In the genomic region with DNA sequence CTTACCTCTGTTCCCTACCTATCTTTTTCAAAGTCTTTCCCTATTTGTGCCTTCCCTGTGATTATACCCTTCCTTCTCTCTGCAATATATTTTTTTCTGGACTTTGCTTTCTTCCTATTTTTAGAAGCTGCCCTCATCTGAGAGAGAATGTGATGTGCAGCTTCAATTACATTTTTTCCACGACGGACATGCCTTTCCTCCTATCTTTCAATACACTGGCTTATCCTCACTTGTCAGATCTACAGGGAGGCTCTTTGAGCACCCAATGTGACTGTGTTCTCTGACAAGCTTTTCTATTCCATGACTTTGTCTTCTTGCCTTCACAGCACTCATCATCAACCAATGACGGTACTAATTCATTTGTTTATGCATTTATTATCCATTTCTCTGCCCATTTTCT, we compare ENCODE assay signal across 19 cellular contexts.
DNase-seq lines count a peak whose midpoint lies in the region; ATAC-seq and TF ChIP-seq lines count a peak whose summit lies in the region.
"Had no signal": no experiment of that assay in that cellular context is flagged by ENCODE, and none has a peak within 500 bp of the region (broad histone marks: within the 10 kb centered on the region; RNA-seq: fewer than 3 reads in every experiment).

No MANE protein-coding gene starts in this region.

- H3K27me3 ChIP-seq in heart left ventricle (no peaks in the 10 kb centered on the region), left ventricle myocardium inferior (ENCODE audit: low read depth) (no peaks in the 10 kb centered on the region), brain microvascular endothelial cell (replicated peaks) (no peaks in the 10 kb centered on the region), parathyroid adenoma (ENCODE audit: control insufficient read depth, insufficient read depth, low read length) (no peaks in the 10 kb centered on the region)
- H3K27me3 ChIP-seq: BLaER1 treated with 17β-estradiol and CSF1 and Interleukin-3, amounts not matched to agents 10 nM and 100 nM had no signal

- no peaks in the 10 kb centered on the region for H3K36me3 ChIP-seq in heart left ventricle
- H3K36me3 ChIP-seq in left ventricle myocardium inferior = no peaks in the 10 kb centered on the region
- H3K36me3 ChIP-seq in brain microvascular endothelial cell (replicated peaks) = no peaks in the 10 kb centered on the region
- H3K36me3 ChIP-seq in parathyroid adenoma (ENCODE audit: control insufficient read depth, insufficient read depth, low read length) = no peaks in the 10 kb centered on the region
- H3K36me3 ChIP-seq: BLaER1 treated with 17β-estradiol and CSF1 and Interleukin-3, amounts not matched to agents 10 nM and 100 nM had no signal

- peak overlapping the region; percentile 19 for H2AFZ ChIP-seq in parathyroid adenoma

- WGBS in heart left ventricle, 4 donors = 28 to 33% (median 30%) methylated on average over 3 of the region's 3 CpGs

- no peaks in the 10 kb centered on the region for H3K79me2 ChIP-seq in parathyroid adenoma

- peak in 3 of 4 donors; percentile 31 to 64 (median 57) for ATAC-seq in heart left ventricle
- no peak for ATAC-seq in GM21390 (IDR thresholded peaks at IDR 0.05; ENCODE audit: unreplicated experiment)
- ATAC-seq: A549; CD8-positive, alpha-beta T cell had no signal

- DNase-seq in heart left ventricle (no peak), left ventricle myocardium inferior (no peak), brain microvascular endothelial cell (peak; percentile 11), fibroblast of gingiva (ENCODE audit: low read depth) (peak; percentile 9), dedifferentiated amniotic fluid mesenchymal stem cell (ENCODE audit: extremely low spot score) (no peak)
- DNase-seq in stimulated activated CD4-positive, alpha-beta T cell treated with anti-CD3 and anti-CD28 coated beads, Interleukin-2, amount 100 ng/mL, for 48 hours = no peak
- DNase-seq: AML-193; Caco-2; Calu3; CD4-positive, alpha-beta T cell; CD8-positive, alpha-beta T cell; DMS79 treated with DMSO at 0.1 percent for 48 hours; GF-D8 had no signal

- no peak for TF ChIP-seq POLR2A in heart left ventricle (IDR thresholded peaks at IDR 0.05)

- H3K4me1 ChIP-seq in heart left ventricle = peaks cover 0 to 9% (median 0%) of the 10 kb centered on the region in 12 donors
- H3K4me1 ChIP-seq in left ventricle myocardium inferior = peaks cover 7% of the 10 kb centered on the region
- H3K4me1 ChIP-seq in parathyroid adenoma = peaks cover 10% of the 10 kb centered on the region
- H3K4me1 ChIP-seq: A549; BLaER1 treated with 17β-estradiol and CSF1 and Interleukin-3, amounts not matched to agents 10 nM and 100 nM; Caco-2 had no signal

- no peak overlapping the region for H3K27ac ChIP-seq in heart left ventricle
- no peak overlapping the region for H3K27ac ChIP-seq in left ventricle myocardium inferior (replicated peaks)
- H3K27ac ChIP-seq in brain microvascular endothelial cell = no peak overlapping the region
- H3K27ac ChIP-seq in parathyroid adenoma = peak overlapping the region; percentile 62
- H3K27ac ChIP-seq: 22Rv1; A549; BLaER1 treated with 17β-estradiol and CSF1 and Interleukin-3, amounts not matched to agents 10 nM and 100 nM; C4-2B had no signal

- no peak overlapping the region for H3K4me3 ChIP-seq in heart left ventricle
- H3K4me3 ChIP-seq in left ventricle myocardium inferior = no peak overlapping the region
- no peak overlapping the region for H3K4me3 ChIP-seq in brain microvascular endothelial cell (ENCODE audit: low read depth, low read length)
- no peak overlapping the region for H3K4me3 ChIP-seq in parathyroid adenoma (ENCODE audit: low read depth, low read length)
- H3K4me3 ChIP-seq: A549; BLaER1 treated with 17β-estradiol and CSF1 and Interleukin-3, amounts not matched to agents 10 nM and 100 nM had no signal

- in situ Hi-C loops in brain microvascular endothelial cell (cut with HindIII; ENCODE audit: low pct_ligation_motif_present, low sequenced_read_pairs) = no loop called here

- TF ChIP-seq CTCF in heart left ventricle (IDR thresholded peaks at IDR 0.05) = no peak
- no peak for TF ChIP-seq CTCF in left ventricle myocardium inferior (IDR thresholded peaks at IDR 0.05; ENCODE audit: borderline replicate concordance)
- TF ChIP-seq CTCF in brain microvascular endothelial cell (IDR thresholded peaks at IDR 0.05; ENCODE audit: low read depth, low read length, missing control alignments) = no peak
- TF ChIP-seq CTCF in parathyroid adenoma (IDR thresholded peaks at IDR 0.05) = no peak

- intact Hi-C loops in heart left ventricle (cut with DNase I) = no loop called here
- intact Hi-C loops in left ventricle myocardium inferior (cut with micrococcal nuclease) = no loop called here

- H3K9me3 ChIP-seq in heart left ventricle (no peaks in the 10 kb centered on the region), left ventricle myocardium inferior (replicated peaks) (no peaks in the 10 kb centered on the region), parathyroid adenoma (ENCODE audit: control insufficient read depth, low read length) (no peaks in the 10 kb centered on the region)
- H3K9me3 ChIP-seq: A549, Caco-2 had no signal

- H3K4me2 ChIP-seq in parathyroid adenoma (ENCODE audit: low read length) = no peak overlapping the region
- H3K4me2 ChIP-seq: A549; BLaER1 treated with 17β-estradiol and CSF1 and Interleukin-3, amounts not matched to agents 10 nM and 100 nM had no signal

- H3K9ac ChIP-seq in parathyroid adenoma = no peak overlapping the region
- H3K9ac ChIP-seq: BLaER1 treated with 17β-estradiol and CSF1 and Interleukin-3, amounts not matched to agents 10 nM and 100 nM had no signal

Comparison
In these comparisons a context has a peak if more than half of its experiments do, and no peak if none do; other contexts are left out.
1. DNase-seq: peak in brain microvascular endothelial cell (single experiment) and fibroblast of gingiva (single experiment); none in heart left ventricle (0 of 5), left ventricle myocardium inferior (single experiment), stimulated activated CD4-positive, alpha-beta T cell treated with anti-CD3 and anti-CD28 coated beads, Interleukin-2, amount 100 ng/mL, for 48 hours (0 of 2) and dedifferentiated amniotic fluid mesenchymal stem cell (single experiment).